Comparison of ENCODE assay signal across 1 cellular context in genomic region chr11:127632546-127632945, GRCh38.
TF ChIP-seq lines count a peak whose summit lies in the region.

No MANE protein-coding gene starts in this region.

TF ChIP-seq in GM23338, 12 proteins besides CTCF, POLR2A, EP300 and RAD21 (continued from another document):
- no peak for TF ChIP-seq REST (IDR thresholded peaks at IDR 0.05; ENCODE audit: unreplicated experiment)
- TF ChIP-seq POLR2AphosphoS5 (IDR thresholded peaks at IDR 0.05; ENCODE audit: low read depth) = no peak
- TF ChIP-seq, protein P1, sequence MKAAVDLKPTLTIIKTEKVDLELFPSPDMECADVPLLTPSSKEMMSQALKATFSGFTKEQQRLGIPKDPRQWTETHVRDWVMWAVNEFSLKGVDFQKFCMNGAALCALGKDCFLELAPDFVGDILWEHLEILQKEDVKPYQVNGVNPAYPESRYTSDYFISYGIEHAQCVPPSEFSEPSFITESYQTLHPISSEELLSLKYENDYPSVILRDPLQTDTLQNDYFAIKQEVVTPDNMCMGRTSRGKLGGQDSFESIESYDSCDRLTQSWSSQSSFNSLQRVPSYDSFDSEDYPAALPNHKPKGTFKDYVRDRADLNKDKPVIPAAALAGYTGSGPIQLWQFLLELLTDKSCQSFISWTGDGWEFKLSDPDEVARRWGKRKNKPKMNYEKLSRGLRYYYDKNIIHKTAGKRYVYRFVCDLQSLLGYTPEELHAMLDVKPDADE (IDR thresholded peaks at IDR 0.05) = no peak
- TF ChIP-seq, protein P2, sequence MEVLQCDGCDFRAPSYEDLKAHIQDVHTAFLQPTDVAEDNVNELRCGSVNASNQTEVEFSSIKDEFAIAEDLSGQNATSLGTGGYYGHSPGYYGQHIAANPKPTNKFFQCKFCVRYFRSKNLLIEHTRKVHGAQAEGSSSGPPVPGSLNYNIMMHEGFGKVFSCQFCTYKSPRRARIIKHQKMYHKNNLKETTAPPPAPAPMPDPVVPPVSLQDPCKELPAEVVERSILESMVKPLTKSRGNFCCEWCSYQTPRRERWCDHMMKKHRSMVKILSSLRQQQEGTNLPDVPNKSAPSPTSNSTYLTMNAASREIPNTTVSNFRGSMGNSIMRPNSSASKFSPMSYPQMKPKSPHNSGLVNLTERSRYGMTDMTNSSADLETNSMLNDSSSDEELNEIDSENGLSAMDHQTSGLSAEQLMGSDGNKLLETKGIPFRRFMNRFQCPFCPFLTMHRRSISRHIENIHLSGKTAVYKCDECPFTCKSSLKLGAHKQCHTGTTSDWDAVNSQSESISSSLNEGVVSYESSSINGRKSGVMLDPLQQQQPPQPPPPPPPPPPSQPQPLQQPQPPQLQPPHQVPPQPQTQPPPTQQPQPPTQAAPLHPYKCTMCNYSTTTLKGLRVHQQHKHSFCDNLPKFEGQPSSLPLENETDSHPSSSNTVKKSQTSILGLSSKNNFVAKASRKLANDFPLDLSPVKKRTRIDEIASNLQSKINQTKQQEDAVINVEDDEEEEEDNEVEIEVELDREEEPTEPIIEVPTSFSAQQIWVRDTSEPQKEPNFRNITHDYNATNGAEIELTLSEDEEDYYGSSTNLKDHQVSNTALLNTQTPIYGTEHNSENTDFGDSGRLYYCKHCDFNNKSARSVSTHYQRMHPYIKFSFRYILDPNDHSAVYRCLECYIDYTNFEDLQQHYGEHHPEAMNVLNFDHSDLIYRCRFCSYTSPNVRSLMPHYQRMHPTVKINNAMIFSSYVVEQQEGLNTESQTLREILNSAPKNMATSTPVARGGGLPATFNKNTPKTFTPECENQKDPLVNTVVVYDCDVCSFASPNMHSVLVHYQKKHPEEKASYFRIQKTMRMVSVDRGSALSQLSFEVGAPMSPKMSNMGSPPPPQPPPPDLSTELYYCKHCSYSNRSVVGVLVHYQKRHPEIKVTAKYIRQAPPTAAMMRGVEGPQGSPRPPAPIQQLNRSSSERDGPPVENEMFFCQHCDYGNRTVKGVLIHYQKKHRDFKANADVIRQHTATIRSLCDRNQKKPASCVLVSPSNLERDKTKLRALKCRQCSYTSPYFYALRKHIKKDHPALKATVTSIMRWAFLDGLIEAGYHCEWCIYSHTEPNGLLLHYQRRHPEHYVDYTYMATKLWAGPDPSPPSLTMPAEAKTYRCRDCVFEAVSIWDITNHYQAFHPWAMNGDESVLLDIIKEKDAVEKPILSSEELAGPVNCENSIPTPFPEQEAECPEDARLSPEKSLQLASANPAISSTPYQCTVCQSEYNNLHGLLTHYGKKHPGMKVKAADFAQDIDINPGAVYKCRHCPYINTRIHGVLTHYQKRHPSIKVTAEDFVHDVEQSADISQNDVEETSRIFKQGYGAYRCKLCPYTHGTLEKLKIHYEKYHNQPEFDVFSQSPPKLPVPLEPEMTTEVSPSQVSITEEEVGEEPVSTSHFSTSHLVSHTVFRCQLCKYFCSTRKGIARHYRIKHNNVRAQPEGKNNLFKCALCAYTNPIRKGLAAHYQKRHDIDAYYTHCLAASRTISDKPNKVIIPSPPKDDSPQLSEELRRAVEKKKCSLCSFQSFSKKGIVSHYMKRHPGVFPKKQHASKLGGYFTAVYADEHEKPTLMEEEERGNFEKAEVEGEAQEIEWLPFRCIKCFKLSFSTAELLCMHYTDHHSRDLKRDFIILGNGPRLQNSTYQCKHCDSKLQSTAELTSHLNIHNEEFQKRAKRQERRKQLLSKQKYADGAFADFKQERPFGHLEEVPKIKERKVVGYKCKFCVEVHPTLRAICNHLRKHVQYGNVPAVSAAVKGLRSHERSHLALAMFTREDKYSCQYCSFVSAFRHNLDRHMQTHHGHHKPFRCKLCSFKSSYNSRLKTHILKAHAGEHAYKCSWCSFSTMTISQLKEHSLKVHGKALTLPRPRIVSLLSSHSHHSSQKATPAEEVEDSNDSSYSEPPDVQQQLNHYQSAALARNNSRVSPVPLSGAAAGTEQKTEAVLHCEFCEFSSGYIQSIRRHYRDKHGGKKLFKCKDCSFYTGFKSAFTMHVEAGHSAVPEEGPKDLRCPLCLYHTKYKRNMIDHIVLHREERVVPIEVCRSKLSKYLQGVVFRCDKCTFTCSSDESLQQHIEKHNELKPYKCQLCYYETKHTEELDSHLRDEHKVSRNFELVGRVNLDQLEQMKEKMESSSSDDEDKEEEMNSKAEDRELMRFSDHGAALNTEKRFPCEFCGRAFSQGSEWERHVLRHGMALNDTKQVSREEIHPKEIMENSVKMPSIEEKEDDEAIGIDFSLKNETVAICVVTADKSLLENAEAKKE (CRISPR knock-in tag; IDR thresholded peaks at IDR 0.05) = no peak
- no peak for TF ChIP-seq STAT1 (IDR thresholded peaks at IDR 0.05; ENCODE audit: unreplicated experiment)
- no peak for TF ChIP-seq ZNF114 (CRISPR knock-in tag; IDR thresholded peaks at IDR 0.05)
